Comparison of ENCODE assay signal across 21 cellular contexts in genomic region chr1:79369091-79369490, GRCh38.
DNase-seq lines count a peak whose midpoint lies in the region; ATAC-seq, FAIRE-seq and TF ChIP-seq lines count a peak whose summit lies in the region.
"Had no signal": no experiment of that assay in that cellular context is flagged by ENCODE, and none has a peak within 500 bp of the region (broad histone marks: within the 10 kb centered on the region; RNA-seq: fewer than 3 reads in every experiment).

No MANE protein-coding gene starts in this region.

- H3K56ac ChIP-seq in H1 (replicated peaks; ENCODE audit: insufficient read length, low read depth, low read length): no peak overlapping the region

- no peak overlapping the region for H2AFZ ChIP-seq in GM23248
- H2AFZ ChIP-seq in H1 (ENCODE audit: low read length): no peak overlapping the region

- no peak overlapping the region for H3K18ac ChIP-seq in H1 (ENCODE audit: extremely low read depth, low read length)

- H3K27ac ChIP-seq in GM23248 (no peak overlapping the region), H1 (ENCODE audit: low read depth, low read length) (no peak overlapping the region)
- H3K27ac ChIP-seq: 22Rv1; A549; BLaER1 treated with 17β-estradiol and CSF1 and Interleukin-3, amounts not matched to agents 10 nM and 100 nM; C4-2B had no signal

- H3K36me3 ChIP-seq in GM23248 (ENCODE audit: low read depth) (no peaks in the 10 kb centered on the region), H1 (ENCODE audit: control insufficient read depth in 2 of 4, insufficient read depth in 4 of 4, low read length in 3 of 4) (no peaks in the 10 kb centered on the region)
- H3K36me3 ChIP-seq: BLaER1 treated with 17β-estradiol and CSF1 and Interleukin-3, amounts not matched to agents 10 nM and 100 nM had no signal

- H3K4me1 Mint-ChIP-seq in activated T-cell treated with anti-CD3 and anti-CD28 coated beads, Interleukin-2, amount 50 U/mL, for 24 hours (ENCODE audit: low read depth): no peaks in the 10 kb centered on the region
- H3K4me1 Mint-ChIP-seq: B cell had no signal

- no peaks in the 10 kb centered on the region for H3K36me3 Mint-ChIP-seq in activated T-cell treated with anti-CD3 and anti-CD28 coated beads, Interleukin-2, amount 50 U/mL, for 24 hours (ENCODE audit: low read depth)
- H3K36me3 Mint-ChIP-seq: CD8-positive, alpha-beta T cell had no signal

- no peak overlapping the region for H4K5ac ChIP-seq in H1 (ENCODE audit: insufficient read length, low read depth, low read length)

- H3K4me1 ChIP-seq in GM23248 (ENCODE audit: insufficient read depth) (peaks cover 21% of the 10 kb centered on the region), H1 (replicated peaks in 1 of 4; ENCODE audit: control insufficient read depth in 3 of 4, insufficient read depth in 4 of 4, low read length in 3 of 4) (peaks cover 0 to 5% (median 0%) of the 10 kb centered on the region in 4 experiments; a peak in 1 of 7 replicates)
- H3K4me1 ChIP-seq: A549; BLaER1 treated with 17β-estradiol and CSF1 and Interleukin-3, amounts not matched to agents 10 nM and 100 nM; Caco-2 had no signal

- no peak overlapping the region for H3K23ac ChIP-seq in H1 (ENCODE audit: insufficient read length)

- no peaks in the 10 kb centered on the region for H3K9me2 ChIP-seq in GM23248 (ENCODE audit: insufficient read depth)

- H3K4me2 ChIP-seq in GM23248 (ENCODE audit: unreplicated experiment) (no peak overlapping the region), H1 (ENCODE audit: insufficient read depth in 1 of 2, low read depth in 2 of 2, low read length in 2 of 2) (no peak overlapping the region)
- H3K4me2 ChIP-seq: A549; BLaER1 treated with 17β-estradiol and CSF1 and Interleukin-3, amounts not matched to agents 10 nM and 100 nM had no signal

- peaks cover 4% of the 10 kb centered on the region; the same call in 1 of the 2 replicates for H3F3A ChIP-seq in GM23248 (ENCODE audit: insufficient read depth)

- no peaks in the 10 kb centered on the region for H3K27me3 Mint-ChIP-seq in activated T-cell treated with anti-CD3 and anti-CD28 coated beads, Interleukin-2, amount 50 U/mL, for 24 hours
- H3K27me3 Mint-ChIP-seq: B cell; CD4-positive, alpha-beta T cell had no signal

- H3K27me3 ChIP-seq in GM23248 (replicated peaks; ENCODE audit: insufficient read depth) (no peaks in the 10 kb centered on the region), H1 (replicated peaks in 1 of 4; ENCODE audit: control insufficient read depth in 3 of 4, extremely low read depth in 1 of 4, insufficient read depth in 3 of 4, low read length in 3 of 4) (no peaks in the 10 kb centered on the region)
- H3K27me3 ChIP-seq: BLaER1 treated with 17β-estradiol and CSF1 and Interleukin-3, amounts not matched to agents 10 nM and 100 nM had no signal

- no peak overlapping the region for H4K8ac ChIP-seq in H1 (ENCODE audit: extremely low read depth, insufficient read depth, low read length)

- no peak for TF ChIP-seq EP300 in H1 (IDR thresholded peaks at IDR 0.05; ENCODE audit: borderline replicate concordance in 1 of 2, low read depth in 2 of 2, low read length in 2 of 2)

- H3K79me1 ChIP-seq in H1 (ENCODE audit: low read depth, low read length): no peaks in the 10 kb centered on the region

- H3K9me3 Mint-ChIP-seq in activated T-cell treated with anti-CD3 and anti-CD28 coated beads, Interleukin-2, amount 50 U/mL, for 24 hours: peaks cover 2% of the 10 kb centered on the region

- no peak overlapping the region for H2BK15ac ChIP-seq in H1 (ENCODE audit: low read length)

- H3K79me2 ChIP-seq in GM23248 (ENCODE audit: insufficient read depth) (no peaks in the 10 kb centered on the region), H1 (ENCODE audit: control insufficient read depth in 1 of 2, insufficient read depth in 2 of 2, low read length in 2 of 2) (no peaks in the 10 kb centered on the region)

- H3K4me3 ChIP-seq in GM23248 (no peak overlapping the region), H1 (ENCODE audit: extremely low read depth in 1 of 4, insufficient read depth in 2 of 4, low read depth in 3 of 4, low read length in 4 of 4) (no peak overlapping the region), fibroblast of mammary gland (ENCODE audit: control insufficient read depth, low read depth, low read length) (no peak overlapping the region)
- H3K4me3 ChIP-seq: A549; BLaER1 treated with 17β-estradiol and CSF1 and Interleukin-3, amounts not matched to agents 10 nM and 100 nM had no signal

- no peak for TF ChIP-seq POLR2A in H1 (IDR thresholded peaks at IDR 0.05; ENCODE audit: control extremely low read depth in 1 of 2, low read depth in 2 of 2, low read length in 2 of 2)

- H2AK5ac ChIP-seq in H1 (ENCODE audit: low read depth, low read length): no peak overlapping the region

- no peak overlapping the region for H3K27ac Mint-ChIP-seq in activated T-cell treated with anti-CD3 and anti-CD28 coated beads, Interleukin-2, amount 50 U/mL, for 24 hours
- H3K27ac Mint-ChIP-seq: B cell; CD4-positive, alpha-beta T cell; CD8-positive, alpha-beta T cell had no signal

- no peak overlapping the region for H2BK12ac ChIP-seq in H1 (ENCODE audit: low read depth, low read length)

- in situ Hi-C loops in GM23248 (cut with MboI): no loop called here

- DNase-seq in GM23248 (peak; percentile 9), H1 (ENCODE audit: low read depth in 1 of 2, low spot score in 2 of 2) (no peak), fibroblast of mammary gland (ENCODE audit: low read depth) (peak; percentile 8), omental fat pad (ENCODE audit: low spot score) (no peak)
- DNase-seq in activated naive CD4-positive, alpha-beta T cell treated with Interleukin-2 at 50 U/mL for 16 hours: no peak
- DNase-seq in activated T-cell treated with anti-CD3 and anti-CD28 coated beads, Interleukin-2, amount 50 U/mL, for 24 hours: no peak
- DNase-seq: AML-193; Caco-2; Calu3; CD4-positive, alpha-beta T cell; CD8-positive, alpha-beta T cell; DMS79 treated with DMSO at 0.1 percent for 48 hours; GF-D8 had no signal

- no peak for TF ChIP-seq RAD21 in H1 (IDR thresholded peaks at IDR 0.05 in 1 of 2, conservative IDR thresholded peaks at IDR 0.05 in 1 of 2; ENCODE audit: low read depth in 2 of 2, low read length in 2 of 2)

- no peak overlapping the region for H2BK5ac ChIP-seq in H1 (ENCODE audit: low read depth, low read length)

- FAIRE-seq in H1 (lab: Jason Lieb, UNC): no peak
- FAIRE-seq: A549, D721Med, G401.6, GM12891 had no signal

- H3K4ac ChIP-seq in H1 (replicated peaks; ENCODE audit: insufficient read length, low read depth, low read length): no peak overlapping the region

- 29 to 39% methylated on average over 3 of the region's 3 CpGs for WGBS in GM23248 (ENCODE audit: low coverage in 1 of 2, low lambda C conversion rate in 2 of 2, missing lambda C conversion rate in 2 of 2), 2 experiments
- WGBS in H1 (ENCODE audit: extremely low coverage in 1 of 2, insufficient coverage in 1 of 2, insufficient read length in 1 of 2, insufficient replicate concordance in 2 of 2, low coverage in 1 of 2, low lambda C conversion rate in 2 of 2, missing lambda C conversion rate in 1 of 2), 2 experiments: 96% methylated on average over 3 of the region's 3 CpGs; no CpG with 5 or more reads in 1 of the 2 experiments

- CTCF ChIA-PET in H1 (lab: Charles Lee; ENCODE audit: partially characterized antibody): interaction anchor here (1.2 to 1.6 kb wide), 2 partner anchors 9 to 15 kb away, joined by 3 to 6 read pairs; no protein-coding TSS in a partner anchor

- no peak overlapping the region for H4K91ac ChIP-seq in H1 (replicated peaks; ENCODE audit: insufficient read length, low read length)

- no peaks in the 10 kb centered on the region for H4K20me1 ChIP-seq in GM23248 (ENCODE audit: insufficient read depth)
- no peaks in the 10 kb centered on the region for H4K20me1 ChIP-seq in H1 (replicated peaks in 1 of 2; ENCODE audit: control insufficient read depth in 1 of 2, insufficient read depth in 2 of 2, low read length in 2 of 2)
- H4K20me1 ChIP-seq: BLaER1 treated with 17β-estradiol and CSF1 and Interleukin-3, amounts not matched to agents 10 nM and 100 nM had no signal

- TF ChIP-seq CTCF in H1 (IDR thresholded peaks at IDR 0.05; ENCODE audit: control extremely low read depth in 1 of 3, insufficient read depth in 1 of 3, low read depth in 1 of 3, low read length in 3 of 3) (no peak), fibroblast of mammary gland (conservative IDR thresholded peaks at IDR 0.05; ENCODE audit: control insufficient read depth, insufficient read depth, low read depth, low read length) (no peak), omental fat pad (IDR thresholded peaks at IDR 0.05) (no peak)

- H3K9ac ChIP-seq in GM23248 (no peak overlapping the region), H1 (replicated peaks in 1 of 4; ENCODE audit: extremely low read depth in 1 of 4, low read depth in 3 of 4, low read length in 3 of 4) (no peak overlapping the region)
- H3K9ac ChIP-seq: BLaER1 treated with 17β-estradiol and CSF1 and Interleukin-3, amounts not matched to agents 10 nM and 100 nM had no signal

- no peak for ATAC-seq in omental fat pad (ENCODE audit: low FRiP score)
- ATAC-seq: A549; CD8-positive, alpha-beta T cell had no signal

- H3K9me3 ChIP-seq in GM23248 (ENCODE audit: low read depth): no peaks in the 10 kb centered on the region
- no peaks in the 10 kb centered on the region for H3K9me3 ChIP-seq in H1 (ENCODE audit: insufficient read depth in 2 of 2, low read depth in 1 of 2, low read length in 1 of 2)
- H3K9me3 ChIP-seq: A549; BLaER1 treated with 17β-estradiol and CSF1 and Interleukin-3, amounts not matched to agents 10 nM and 100 nM; Caco-2 had no signal

- H2BK120ac ChIP-seq in H1 (replicated peaks; ENCODE audit: low read depth, low read length): peak overlapping the region; percentile 16

- H2BK20ac ChIP-seq in H1 (ENCODE audit: low read length): no peak overlapping the region

- H3K4me3 Mint-ChIP-seq in activated T-cell treated with anti-CD3 and anti-CD28 coated beads, Interleukin-2, amount 50 U/mL, for 24 hours: no peak overlapping the region
- H3K4me3 Mint-ChIP-seq: B cell; CD4-positive, alpha-beta T cell; CD8-positive, alpha-beta T cell had no signal

- POLR2A ChIA-PET in H1 (lab: Charles Lee; ENCODE audit: partially characterized antibody): no interaction called here

- no peak overlapping the region for H3K14ac ChIP-seq in H1 (ENCODE audit: insufficient read length)

- no peaks in the 10 kb centered on the region; the same call in 1 of the 2 replicates for H3K23me2 ChIP-seq in H1 (ENCODE audit: low read depth, low read length)

TF ChIP-seq in H1, 55 proteins besides CTCF, POLR2A, EP300 and RAD21 (continues in another document):
- TF ChIP-seq GTF2F1 (IDR thresholded peaks at IDR 0.05; ENCODE audit: borderline replicate concordance, low read depth, low read length): no peak
- no peak for TF ChIP-seq E2F6 (IDR thresholded peaks at IDR 0.05)
- no peak for TF ChIP-seq TEAD4 (IDR thresholded peaks at IDR 0.05; ENCODE audit: low read depth, low read length)

Comparison
In these comparisons a context has a peak if more than half of its experiments do, and no peak if none do; other contexts are left out.
1. DNase-seq: peak in GM23248 (single experiment) and fibroblast of mammary gland (single experiment); none in H1 (0 of 2), activated naive CD4-positive, alpha-beta T cell treated with Interleukin-2 at 50 U/mL for 16 hours (single experiment), omental fat pad (single experiment) and activated T-cell treated with anti-CD3 and anti-CD28 coated beads, Interleukin-2, amount 50 U/mL, for 24 hours (single experiment).